ENCODE assay signal across 19 cellular contexts in genomic region chr14:65650843-65651242, GRCh38.
"Had no signal": no experiment of that assay in that cellular context is flagged by ENCODE, and none has a peak within 500 bp of the region (broad histone marks: within the 10 kb centered on the region; RNA-seq: fewer than 3 reads in every experiment).

No MANE protein-coding gene starts in this region.

- H3K4me3 Mint-ChIP-seq: dendritic cell treated with granulocyte-macrophage colony-stimulating factor and Interleukin-4, amounts not matched to agents 40 ng/mL and 50 ng/mL, for 4 days; immature natural killer cell; memory B cell; mesothelial cell of epicardium; natural killer cell; stimulated activated effector memory CD8-positive, alpha-beta T cell treated with anti-CD3 and anti-CD28 coated beads, Interleukin-12 subunit alpha, Interleukin-12 subunit beta, amount 100 ng/mL, for 72 hours; stimulated activated naive CD8-positive, alpha-beta T cell treated with anti-CD3 and anti-CD28 coated beads, Interleukin-15, Interleukin-2, amounts not matched to agents 100 ng/mL and 50 ng/mL, for 24 hours had no signal

- H3K27ac Mint-ChIP-seq: dendritic cell treated with granulocyte-macrophage colony-stimulating factor and Interleukin-4, amounts not matched to agents 40 ng/mL and 50 ng/mL, for 4 days; immature natural killer cell; memory B cell; mesothelial cell of epicardium; natural killer cell; stimulated activated effector memory CD8-positive, alpha-beta T cell treated with anti-CD3 and anti-CD28 coated beads, Interleukin-12 subunit alpha, Interleukin-12 subunit beta, amount 100 ng/mL, for 72 hours; stimulated activated naive CD8-positive, alpha-beta T cell treated with anti-CD3 and anti-CD28 coated beads, Interleukin-15, Interleukin-2, amounts not matched to agents 100 ng/mL and 50 ng/mL, for 24 hours had no signal

- DNase-seq: esophagus squamous epithelium; foreskin fibroblast; immature natural killer cell; left ventricle myocardium inferior; lower lobe of right lung; natural killer cell; occipital lobe; right lobe of liver; stimulated activated CD4-positive, alpha-beta T cell treated with anti-CD3 and anti-CD28 coated beads, Interleukin-4, amount 100 ng/mL, for 1 hour; stimulated activated CD8-positive, alpha-beta memory T cell treated with anti-CD3 and anti-CD28 coated beads, Interleukin-4, amount 100 ng/mL, for 48 hours; tibial artery; upper lobe of left lung had no signal

- H3K27me3 Mint-ChIP-seq: dendritic cell treated with granulocyte-macrophage colony-stimulating factor and Interleukin-4, amounts not matched to agents 40 ng/mL and 50 ng/mL, for 4 days; memory B cell; stimulated activated naive CD8-positive, alpha-beta T cell treated with anti-CD3 and anti-CD28 coated beads, Interleukin-15, Interleukin-2, amounts not matched to agents 100 ng/mL and 50 ng/mL, for 24 hours had no signal

- H3K36me3 Mint-ChIP-seq: natural killer cell had no signal

- FAIRE-seq: keratinocyte had no signal

- H3K4me1 Mint-ChIP-seq: mesothelial cell of epicardium; natural killer cell; stimulated activated effector memory CD8-positive, alpha-beta T cell treated with anti-CD3 and anti-CD28 coated beads, Interleukin-12 subunit alpha, Interleukin-12 subunit beta, amount 100 ng/mL, for 72 hours had no signal

- ATAC-seq: gastroesophageal sphincter; lower lobe of right lung; natural killer cell; right lobe of liver; stimulated activated effector memory CD8-positive, alpha-beta T cell treated with anti-CD3 and anti-CD28 coated beads, Interleukin-12 subunit alpha, Interleukin-12 subunit beta, amount 100 ng/mL, for 72 hours had no signal

- H3K9me3 Mint-ChIP-seq: natural killer cell had no signal
